Comparison of ENCODE assay signal across 8 cellular contexts in the genomic region with DNA sequence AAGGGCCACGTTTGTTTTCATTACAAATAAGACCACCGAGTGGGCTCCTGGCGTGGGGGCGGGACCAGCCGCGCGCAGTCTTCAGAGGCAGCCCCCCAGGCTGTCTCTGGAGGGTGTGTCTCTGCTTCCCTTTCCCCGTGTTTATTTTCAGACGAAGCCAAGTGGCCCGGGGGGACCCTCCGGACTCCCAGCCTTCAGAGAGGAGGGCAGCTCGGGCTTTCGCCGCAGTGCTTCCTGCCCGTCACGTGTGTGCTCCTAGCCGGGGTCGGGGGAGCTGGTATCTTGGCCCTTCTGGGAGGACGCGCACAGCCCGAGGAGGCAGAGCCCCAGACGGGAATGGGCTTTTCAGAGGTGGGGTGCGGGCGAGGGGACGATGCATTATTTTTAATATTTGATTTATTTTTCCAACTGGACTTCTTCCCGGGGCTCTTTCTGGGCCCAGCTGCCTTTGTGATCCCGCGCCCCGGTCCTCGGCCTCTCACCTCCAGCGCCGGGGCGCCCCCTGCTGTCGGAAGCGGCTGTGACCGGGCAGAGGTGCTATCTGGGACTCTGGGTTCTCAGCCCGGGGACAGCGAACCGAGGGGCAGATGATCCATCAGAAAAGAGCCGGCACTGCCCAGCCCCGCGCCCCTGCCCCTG.
DNase-seq lines count a peak whose midpoint lies in the region; ATAC-seq, FAIRE-seq and TF ChIP-seq lines count a peak whose summit lies in the region.

No MANE protein-coding gene starts in this region.

- H4K8ac ChIP-seq in mesendoderm (ENCODE audit: low read depth, low read length): peak overlapping the region; percentile 87

- peak overlapping the region; percentile 73 to 87 for H3K27ac ChIP-seq in A549
- H3K27ac ChIP-seq in mesendoderm (ENCODE audit: low read depth, low read length): no peak overlapping the region

- no peaks in the 10 kb centered on the region for H3K36me3 ChIP-seq in mesendoderm (ENCODE audit: control insufficient read depth, insufficient read depth, low read length)

- H3K23ac ChIP-seq in mesendoderm (ENCODE audit: low read length): no peak overlapping the region

- H4K5ac ChIP-seq in mesendoderm (ENCODE audit: low read length): no peak overlapping the region

- H3K4me1 ChIP-seq in A549 (peaks cover 16% of the 10 kb centered on the region), mesendoderm (ENCODE audit: control insufficient read depth, low read depth, low read length) (no peaks in the 10 kb centered on the region)

- DNase-seq in A549 (ENCODE audit: low read depth in 1 of 2, low spot score in 1 of 2): peak; percentile 77 to 96
- DNase-seq in NCI-H526 treated with DMSO at 0.1 percent for 48 hours (lab: John Stamatoyannopoulos, UW): peak; percentile 60
- DNase-seq in activated CD8-positive, alpha-beta memory T cell treated with anti-CD3 and anti-CD28 coated beads for 1 hour (ENCODE audit: extremely low read depth in 1 of 2, low read depth in 1 of 2): peak; percentile 34 to 74
- DNase-seq in effector CD8-positive, alpha-beta T cell (lab: John Stamatoyannopoulos, UW): peak; percentile 70
- DNase-seq in mesendoderm: peak; percentile 91
- DNase-seq in stimulated activated CD8-positive, alpha-beta memory T cell treated with anti-CD3 and anti-CD28 coated beads, Interleukin-12 subunit alpha, Interleukin-12 subunit beta, amount 100 ng/mL, for 24 hours (ENCODE audit: extremely low read depth): peak; percentile 68

- H2BK15ac ChIP-seq in mesendoderm (replicated peaks; ENCODE audit: low read depth): no peak overlapping the region

- H2AK5ac ChIP-seq in mesendoderm (ENCODE audit: low read length): no peak overlapping the region

- H2BK120ac ChIP-seq in mesendoderm (ENCODE audit: low read depth, low read length): no peak overlapping the region

- H3K56ac ChIP-seq in mesendoderm (ENCODE audit: low read length): peak overlapping the region; percentile 84

- H3K4me3 ChIP-seq in A549: peak overlapping the region; percentile 48
- peak overlapping the region; percentile 17 for H3K4me3 ChIP-seq in mesendoderm (ENCODE audit: low read length)

- peak overlapping the region; percentile 70 for H3K18ac ChIP-seq in mesendoderm (ENCODE audit: low read length)

- no peaks in the 10 kb centered on the region for H3K27me3 ChIP-seq in mesendoderm (ENCODE audit: insufficient read depth, low read length, poor library complexity)

- no peak for FAIRE-seq in A549 (lab: Jason Lieb, UNC)

- no peak overlapping the region for H2BK5ac ChIP-seq in mesendoderm (ENCODE audit: low read length)

- 20% methylated on average over 28 of the region's 42 CpGs for WGBS in A549 (ENCODE audit: missing lambda C conversion rate)
- WGBS in mesendoderm (ENCODE audit: extremely low coverage, insufficient coverage, low lambda C conversion rate): no CpG with 5 or more reads among the region's 42 CpGs

- no peaks in the 10 kb centered on the region for H3K79me1 ChIP-seq in mesendoderm (ENCODE audit: low read length)

- no peaks in the 10 kb centered on the region for H3K79me2 ChIP-seq in mesendoderm (ENCODE audit: control insufficient read depth, insufficient read depth, low read length)

- peak overlapping the region; percentile 77 for H3K9ac ChIP-seq in mesendoderm (ENCODE audit: low read length)

- TF ChIP-seq EP300 in A549 (IDR thresholded peaks at IDR 0.05): no peak

- peak overlapping the region; percentile 22 for H3K4ac ChIP-seq in mesendoderm (ENCODE audit: low read depth, low read length)

- peak; percentile 96 for TF ChIP-seq CTCF in A549 (IDR thresholded peaks at IDR 0.05)

- ATAC-seq in A549 (peak; percentile 88 to 96), GM18511 (IDR thresholded peaks at IDR 0.05; ENCODE audit: unreplicated experiment) (peak; percentile 85), HG03342 (IDR thresholded peaks at IDR 0.05; ENCODE audit: unreplicated experiment) (peak; percentile 64)

- CTCF ChIA-PET in A549 (lab: Yijun Ruan, JAX): interaction anchor here (0.5 to 6.2 kb wide), 83 partner anchors 9 to 876 kb away, joined by 3 to 114 read pairs (median 4); a partner anchor contains a TSS

- peak; percentile 88 to 96 for TF ChIP-seq RAD21 in A549 (conservative IDR thresholded peaks at IDR 0.05 in 1 of 2, IDR thresholded peaks at IDR 0.05 in 1 of 2)

- H3K4me2 ChIP-seq in A549 (peak overlapping the region; percentile 98), mesendoderm (ENCODE audit: low read length) (peak overlapping the region; percentile 55)

- TF ChIP-seq POLR2A in A549 (IDR thresholded peaks at IDR 0.05; ENCODE audit: low read length): no peak

- H3K9me3 ChIP-seq in A549: no peaks in the 10 kb centered on the region

- POLR2A ChIA-PET in A549 (lab: Yijun Ruan, JAX): interaction anchor here (2.2 kb wide), 1 partner anchor 17 kb away, joined by 9 read pairs; no protein-coding TSS in a partner anchor

TF ChIP-seq in A549, 52 proteins besides CTCF, POLR2A, EP300 and RAD21:
- no peak for TF ChIP-seq RNF2 (IDR thresholded peaks at IDR 0.05; ENCODE audit: borderline replicate concordance, low read depth)
- TF ChIP-seq HDAC2 (IDR thresholded peaks at IDR 0.05): no peak
- TF ChIP-seq NPAS2 (CRISPR knock-in tag; IDR thresholded peaks at IDR 0.05; ENCODE audit: borderline replicate concordance): no peak
- TF ChIP-seq BHLHE40 (IDR thresholded peaks at IDR 0.05; ENCODE audit: low read depth, low read length): no peak
- TF ChIP-seq, protein P1, sequence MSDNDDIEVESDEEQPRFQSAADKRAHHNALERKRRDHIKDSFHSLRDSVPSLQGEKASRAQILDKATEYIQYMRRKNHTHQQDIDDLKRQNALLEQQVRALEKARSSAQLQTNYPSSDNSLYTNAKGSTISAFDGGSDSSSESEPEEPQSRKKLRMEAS (IDR thresholded peaks at IDR 0.05): peak; percentile 70
- TF ChIP-seq, protein P2, sequence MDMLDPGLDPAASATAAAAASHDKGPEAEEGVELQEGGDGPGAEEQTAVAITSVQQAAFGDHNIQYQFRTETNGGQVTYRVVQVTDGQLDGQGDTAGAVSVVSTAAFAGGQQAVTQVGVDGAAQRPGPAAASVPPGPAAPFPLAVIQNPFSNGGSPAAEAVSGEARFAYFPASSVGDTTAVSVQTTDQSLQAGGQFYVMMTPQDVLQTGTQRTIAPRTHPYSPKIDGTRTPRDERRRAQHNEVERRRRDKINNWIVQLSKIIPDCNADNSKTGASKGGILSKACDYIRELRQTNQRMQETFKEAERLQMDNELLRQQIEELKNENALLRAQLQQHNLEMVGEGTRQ (IDR thresholded peaks at IDR 0.05): peak; percentile 58
- TF ChIP-seq, protein P3, sequence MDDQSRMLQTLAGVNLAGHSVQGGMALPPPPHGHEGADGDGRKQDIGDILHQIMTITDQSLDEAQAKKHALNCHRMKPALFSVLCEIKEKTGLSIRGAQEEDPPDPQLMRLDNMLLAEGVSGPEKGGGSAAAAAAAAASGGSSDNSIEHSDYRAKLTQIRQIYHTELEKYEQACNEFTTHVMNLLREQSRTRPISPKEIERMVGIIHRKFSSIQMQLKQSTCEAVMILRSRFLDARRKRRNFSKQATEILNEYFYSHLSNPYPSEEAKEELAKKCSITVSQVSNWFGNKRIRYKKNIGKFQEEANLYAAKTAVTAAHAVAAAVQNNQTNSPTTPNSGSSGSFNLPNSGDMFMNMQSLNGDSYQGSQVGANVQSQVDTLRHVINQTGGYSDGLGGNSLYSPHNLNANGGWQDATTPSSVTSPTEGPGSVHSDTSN (IDR thresholded peaks at IDR 0.05): no peak
- TF ChIP-seq JUNB (IDR thresholded peaks at IDR 0.05): no peak
- no peak for TF ChIP-seq ZC3H11A (IDR thresholded peaks at IDR 0.05)
- peak; percentile 97 for TF ChIP-seq SMC3 (IDR thresholded peaks at IDR 0.05)
- no peak for TF ChIP-seq MAZ (IDR thresholded peaks at IDR 0.05; ENCODE audit: borderline replicate concordance, low read depth, low read length)
- TF ChIP-seq TFCP2L1 (CRISPR knock-in tag; IDR thresholded peaks at IDR 0.05): no peak
- TF ChIP-seq SREBF2 (IDR thresholded peaks at IDR 0.05): no peak
- TF ChIP-seq CEBPB (IDR thresholded peaks at IDR 0.05): no peak
- no peak for TF ChIP-seq GATA3 (IDR thresholded peaks at IDR 0.05; ENCODE audit: borderline replicate concordance)
- no peak for TF ChIP-seq TP53 (CRISPR knock-in tag; IDR thresholded peaks at IDR 0.05)
- TF ChIP-seq, protein P4, sequence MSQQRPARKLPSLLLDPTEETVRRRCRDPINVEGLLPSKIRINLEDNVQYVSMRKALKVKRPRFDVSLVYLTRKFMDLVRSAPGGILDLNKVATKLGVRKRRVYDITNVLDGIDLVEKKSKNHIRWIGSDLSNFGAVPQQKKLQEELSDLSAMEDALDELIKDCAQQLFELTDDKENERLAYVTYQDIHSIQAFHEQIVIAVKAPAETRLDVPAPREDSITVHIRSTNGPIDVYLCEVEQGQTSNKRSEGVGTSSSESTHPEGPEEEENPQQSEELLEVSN (IDR thresholded peaks at IDR 0.05; ENCODE audit: borderline replicate concordance, low read depth): peak; percentile 72; the same call in 1 of the 2 replicates
- no peak for TF ChIP-seq HOXB13 (CRISPR knock-in tag; IDR thresholded peaks at IDR 0.05; ENCODE audit: low read depth)
